2 cellular contexts compared by ENCODE assay signal in genomic region chr5:3605298-3606010, GRCh38.
TF ChIP-seq lines count a peak whose summit lies in the region.

No MANE protein-coding gene starts in this region.

TF ChIP-seq in SK-N-SH, 30 proteins besides CTCF, POLR2A, EP300 and RAD21 (continued from another document):
- TF ChIP-seq ZBTB33 (IDR thresholded peaks at IDR 0.05; ENCODE audit: borderline replicate concordance, low read depth), result no peak
- TF ChIP-seq RXRA (IDR thresholded peaks at IDR 0.05; ENCODE audit: borderline replicate concordance, low read depth), result no peak
- TF ChIP-seq SMC3 (IDR thresholded peaks at IDR 0.05; ENCODE audit: low read depth, low read length), result no peak
- TF ChIP-seq EZH2phosphoT487 (IDR thresholded peaks at IDR 0.05; ENCODE audit: borderline replicate concordance, low read depth), result no peak
- no peak for TF ChIP-seq GABPA (IDR thresholded peaks at IDR 0.05; ENCODE audit: low read depth)
- no peak for TF ChIP-seq USF2 (IDR thresholded peaks at IDR 0.05; ENCODE audit: borderline replicate concordance, low read depth, low read length)

TF ChIP-seq in SK-N-SH treated with all-trans-retinoic acid at 6 μM for 48 hours, 23 proteins besides CTCF, POLR2A, EP300 and RAD21 (continued from another document):
- TF ChIP-seq CSRNP3 (CRISPR knock-in tag; IDR thresholded peaks at IDR 0.05) (no peak), SNAI2 (CRISPR knock-in tag; IDR thresholded peaks at IDR 0.05) (no peak), ZNF70 (CRISPR knock-in tag; IDR thresholded peaks at IDR 0.05) (no peak), ZFP3 (CRISPR knock-in tag; IDR thresholded peaks at IDR 0.05) (no peak), TSHZ2 (CRISPR knock-in tag; IDR thresholded peaks at IDR 0.05) (no peak), POU6F1 (CRISPR knock-in tag; IDR thresholded peaks at IDR 0.05; ENCODE audit: borderline replicate concordance, low read depth) (no peak), GLIS3 (CRISPR knock-in tag; IDR thresholded peaks at IDR 0.05) (no peak), PPARA (CRISPR knock-in tag; IDR thresholded peaks at IDR 0.05; ENCODE audit: borderline replicate concordance) (no peak), ARNTL (CRISPR knock-in tag; IDR thresholded peaks at IDR 0.05; ENCODE audit: borderline replicate concordance, low read depth) (no peak), OSR1 (CRISPR knock-in tag; IDR thresholded peaks at IDR 0.05) (no peak), ZFP30 (CRISPR knock-in tag; IDR thresholded peaks at IDR 0.05) (no peak), ZNF8 (CRISPR knock-in tag; IDR thresholded peaks at IDR 0.05) (no peak), PATZ1 (CRISPR knock-in tag; IDR thresholded peaks at IDR 0.05; ENCODE audit: borderline replicate concordance) (no peak), ZNF565 (CRISPR knock-in tag; conservative IDR thresholded peaks at IDR 0.05; ENCODE audit: low read depth) (no peak)
